In genomic region chr9:99128133-99128406, GRCh38 we compare ENCODE assay signal across 15 cellular contexts. TPM values are rescaled to one million over a fixed set of nuclear protein-coding genes. Genes with fewer than 3 reads are reported as not detected.
DNase-seq lines count a peak whose midpoint lies in the region; ATAC-seq and TF ChIP-seq lines count a peak whose summit lies in the region.
"Had no signal": no experiment of that assay in that cellular context is flagged by ENCODE, and none has a peak within 500 bp of the region (broad histone marks: within the 10 kb centered on the region; RNA-seq: fewer than 3 reads in every experiment).

No MANE protein-coding gene starts in this region.

- intact Hi-C loops in PC-3 (cut with micrococcal nuclease): no loop called here
- intact Hi-C loops in esophagus squamous epithelium (cut with DNase I): no loop called here
- intact Hi-C loops in dorsolateral prefrontal cortex (cut with DNase I): no loop called here
- intact Hi-C loops in head of caudate nucleus (cut with DNase I): no loop called here

- H3F3A ChIP-seq in PC-3 (ENCODE audit: low read length, unreplicated experiment): peaks cover 6% of the 10 kb centered on the region

- no TSS peak for BruUV-seq in PC-3 (replicated peaks; lab: Mats Ljungman, UMichigan)

- POLR2A ChIA-PET in PC-3 (lab: Charles Lee; ENCODE audit: unreplicated experiment): no interaction called here

- no peaks in the 10 kb centered on the region for H3K9me2 ChIP-seq in PC-3 (replicated peaks; ENCODE audit: low read length)

- CTCF ChIA-PET in PC-3 (lab: Charles Lee): no interaction called here

- no peaks in the 10 kb centered on the region for H3K9me3 ChIP-seq in DND-41 (ENCODE audit: insufficient read depth, low read length, severe bottlenecking)
- no peaks in the 10 kb centered on the region for H3K9me3 ChIP-seq in PC-3 (ENCODE audit: low read length)
- no peaks in the 10 kb centered on the region for H3K9me3 ChIP-seq in esophagus squamous epithelium
- H3K9me3 ChIP-seq: testis had no signal

- TF ChIP-seq CTCF in DND-41 (IDR thresholded peaks at IDR 0.05; ENCODE audit: borderline replicate concordance, extremely low read depth, low read length, poor library complexity, severe bottlenecking) (no peak), PC-3 (conservative IDR thresholded peaks at IDR 0.05; ENCODE audit: low read depth, low read length) (no peak), esophagus squamous epithelium (IDR thresholded peaks at IDR 0.05) (no peak), dorsolateral prefrontal cortex (IDR thresholded peaks at IDR 0.05 in 54 of 56, conservative IDR thresholded peaks at IDR 0.05 in 2 of 56; ENCODE audit: low read depth in 1 of 56, partially characterized antibody in 56 of 56) (no peak)

- no peak overlapping the region for H2AFZ ChIP-seq in DND-41 (ENCODE audit: low read depth, low read length)
- no peak overlapping the region for H2AFZ ChIP-seq in PC-3 (ENCODE audit: low read length)

- H3K27ac ChIP-seq in DND-41 (ENCODE audit: low read length) (no peak overlapping the region), PC-3 (ENCODE audit: low read length) (peak overlapping the region; percentile 19), esophagus squamous epithelium (peak overlapping the region in 3 of 4 donors; percentile 18 to 71 (median 68)), dorsolateral prefrontal cortex (no peak overlapping the region)
- H3K27ac ChIP-seq: BLaER1 treated with 17β-estradiol and CSF1 and Interleukin-3, amounts not matched to agents 10 nM and 100 nM; testis had no signal

- no peak for DNase-seq in DND-41
- no peak for DNase-seq in PC-3
- DNase-seq in esophagus squamous epithelium (lab: John Stamatoyannopoulos, UW): no peak
- no peak for DNase-seq in dorsolateral prefrontal cortex
- no peak for DNase-seq in left lobe of liver (ENCODE audit: low spot score)
- DNase-seq in islet precursor cell: no peak
- no peak for DNase-seq in head of caudate nucleus
- DNase-seq: activated CD4-positive, alpha-beta T cell treated with anti-CD3 and anti-CD28 coated beads, Interleukin-2, amount 50 U/mL, for 4 hours; effector CD4-positive, alpha-beta T cell; H9; NCI-H2081 treated with DMSO at 0.1 percent for 48 hours; NK-92 treated with Interleukin-12 subunit alpha and Interleukin-12 subunit beta, amount 100 ng/mL, for 24 hours; testis had no signal

- H4K20me1 ChIP-seq in DND-41 (ENCODE audit: insufficient read depth, low read length): peaks cover 3% of the 10 kb centered on the region
- peaks cover 4% of the 10 kb centered on the region; the same call in 1 of the 2 replicates for H4K20me1 ChIP-seq in PC-3 (ENCODE audit: low read length)

- H3K9ac ChIP-seq in DND-41 (ENCODE audit: low read depth, low read length) (no peak overlapping the region), PC-3 (ENCODE audit: low read length) (no peak overlapping the region)
- H3K9ac ChIP-seq: BLaER1 treated with 17β-estradiol and CSF1 and Interleukin-3, amounts not matched to agents 10 nM and 100 nM had no signal

- H3K4me2 ChIP-seq in DND-41 (ENCODE audit: insufficient read depth, low read length) (no peak overlapping the region), PC-3 (ENCODE audit: low read length) (no peak overlapping the region)

- 0 out of 2 replicates have a peak, but pooled peaks cover 6% of the 10 kb centered on the region for H3K36me3 ChIP-seq in DND-41 (ENCODE audit: insufficient read depth, low read length)
- H3K36me3 ChIP-seq in PC-3 (ENCODE audit: low read depth, low read length): no peaks in the 10 kb centered on the region
- peaks cover 0 to 16% (median 0%) of the 10 kb centered on the region in 3 donors for H3K36me3 ChIP-seq in esophagus squamous epithelium

- no peaks in the 10 kb centered on the region for H3K4me1 ChIP-seq in DND-41 (ENCODE audit: insufficient read depth, low read length)
- H3K4me1 ChIP-seq in PC-3 (ENCODE audit: insufficient read depth, low read length): peaks cover 26% of the 10 kb centered on the region
- peaks cover 11 to 35% (median 19%) of the 10 kb centered on the region in 3 donors for H3K4me1 ChIP-seq in esophagus squamous epithelium
- H3K4me1 ChIP-seq: testis had no signal

- H3K4me3 ChIP-seq in DND-41 (ENCODE audit: low read depth in 1 of 2, low read length in 2 of 2) (no peak overlapping the region), PC-3 (ENCODE audit: low read length) (no peak overlapping the region), esophagus squamous epithelium (no peak overlapping the region), dorsolateral prefrontal cortex (no peak overlapping the region)
- H3K4me3 ChIP-seq: BLaER1 treated with 17β-estradiol and CSF1 and Interleukin-3, amounts not matched to agents 10 nM and 100 nM; testis had no signal

- peaks cover 32% of the 10 kb centered on the region for H3K79me2 ChIP-seq in DND-41 (ENCODE audit: insufficient read depth, low read length)
- H3K79me2 ChIP-seq in PC-3 (ENCODE audit: low read length): 0 out of 2 replicates have a peak, but pooled peaks cover 20% of the 10 kb centered on the region

- no peak for TF ChIP-seq POLR2A in esophagus squamous epithelium (IDR thresholded peaks at IDR 0.05)

- 53 to 64% methylated on average over 1 of the region's 1 CpG for WGBS in esophagus squamous epithelium, 2 donors

- H3K27me3 ChIP-seq in DND-41 (ENCODE audit: insufficient read depth, low read length, poor library complexity) (no peaks in the 10 kb centered on the region), PC-3 (ENCODE audit: low read length) (no peaks in the 10 kb centered on the region), esophagus squamous epithelium (no peaks in the 10 kb centered on the region), dorsolateral prefrontal cortex (no peaks in the 10 kb centered on the region)
- H3K27me3 ChIP-seq: BLaER1 treated with 17β-estradiol and CSF1 and Interleukin-3, amounts not matched to agents 10 nM and 100 nM; testis had no signal

- peak; percentile 31; the same call in 1 of the 3 replicates for ATAC-seq in DND-41 (ENCODE audit: insufficient read depth, low read depth)
- ATAC-seq in GM19395 (IDR thresholded peaks at IDR 0.05; ENCODE audit: unreplicated experiment): peak; percentile 31
- no peak for ATAC-seq in PC-3
- ATAC-seq in left lobe of liver: no peak

RNA-seq across cellular contexts. Expression of gene TGFBR1, which starts 23.2 kb away (rescaled TPM):
- total RNA-seq in PC-3 (2014; rRNA removed) (9.5 and 13.2 TPM in 2 replicates), esophagus squamous epithelium (10 to 100 TPM; 20.2 to 34.3 (median 25.6) TPM), dorsolateral prefrontal cortex (10 to 100 TPM in 119 of 120 experiments, 1 to 10 TPM in 1; 9.7 to 58.1 (median 21.3) TPM), left lobe of liver (13.5 TPM)

Comparison
In these comparisons a context has a peak if more than half of its experiments do, and no peak if none do; other contexts are left out.
1. ATAC-seq: peak in DND-41 (single experiment) and GM19395 (single experiment); none in PC-3 (single experiment) and left lobe of liver (single experiment).
2. H3K27ac ChIP-seq: peak in PC-3 (single experiment) and esophagus squamous epithelium (3 of 4); none in DND-41 (single experiment) and dorsolateral prefrontal cortex (0 of 59).